1 cellular context compared by ENCODE assay signal in the genomic region with DNA sequence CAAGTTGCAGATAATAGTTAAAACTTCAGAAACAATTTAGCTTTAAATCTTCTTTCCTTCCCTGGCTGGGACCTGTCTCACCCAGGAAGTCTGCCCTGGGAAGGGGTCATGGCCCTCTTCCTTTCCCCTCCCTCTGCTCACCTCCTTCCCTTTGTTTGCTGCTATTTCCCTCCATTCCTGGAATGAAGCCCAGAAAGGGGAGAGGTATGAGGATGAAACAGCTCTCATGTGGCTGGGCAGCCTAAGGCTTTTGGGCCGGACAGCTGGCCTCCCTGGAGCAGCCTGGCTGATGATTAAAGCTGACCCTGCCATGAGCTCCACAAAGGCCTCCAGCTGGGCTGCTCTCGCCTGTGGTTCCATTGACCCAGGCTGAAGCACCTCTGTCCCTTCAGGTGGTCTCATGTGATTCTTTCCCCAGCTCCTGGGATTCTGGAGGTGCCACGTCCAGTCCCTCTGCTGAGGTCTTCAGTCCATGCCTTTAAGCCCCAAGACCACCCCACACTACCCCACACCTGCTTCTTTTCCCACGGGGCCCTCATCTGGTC.
TF ChIP-seq lines count a peak whose summit lies in the region.

No MANE protein-coding gene starts in this region.

TF ChIP-seq in HepG2, 621 proteins besides CTCF, POLR2A, EP300 and RAD21 (continued from another document and continues in another):
- TF ChIP-seq, protein P1, sequence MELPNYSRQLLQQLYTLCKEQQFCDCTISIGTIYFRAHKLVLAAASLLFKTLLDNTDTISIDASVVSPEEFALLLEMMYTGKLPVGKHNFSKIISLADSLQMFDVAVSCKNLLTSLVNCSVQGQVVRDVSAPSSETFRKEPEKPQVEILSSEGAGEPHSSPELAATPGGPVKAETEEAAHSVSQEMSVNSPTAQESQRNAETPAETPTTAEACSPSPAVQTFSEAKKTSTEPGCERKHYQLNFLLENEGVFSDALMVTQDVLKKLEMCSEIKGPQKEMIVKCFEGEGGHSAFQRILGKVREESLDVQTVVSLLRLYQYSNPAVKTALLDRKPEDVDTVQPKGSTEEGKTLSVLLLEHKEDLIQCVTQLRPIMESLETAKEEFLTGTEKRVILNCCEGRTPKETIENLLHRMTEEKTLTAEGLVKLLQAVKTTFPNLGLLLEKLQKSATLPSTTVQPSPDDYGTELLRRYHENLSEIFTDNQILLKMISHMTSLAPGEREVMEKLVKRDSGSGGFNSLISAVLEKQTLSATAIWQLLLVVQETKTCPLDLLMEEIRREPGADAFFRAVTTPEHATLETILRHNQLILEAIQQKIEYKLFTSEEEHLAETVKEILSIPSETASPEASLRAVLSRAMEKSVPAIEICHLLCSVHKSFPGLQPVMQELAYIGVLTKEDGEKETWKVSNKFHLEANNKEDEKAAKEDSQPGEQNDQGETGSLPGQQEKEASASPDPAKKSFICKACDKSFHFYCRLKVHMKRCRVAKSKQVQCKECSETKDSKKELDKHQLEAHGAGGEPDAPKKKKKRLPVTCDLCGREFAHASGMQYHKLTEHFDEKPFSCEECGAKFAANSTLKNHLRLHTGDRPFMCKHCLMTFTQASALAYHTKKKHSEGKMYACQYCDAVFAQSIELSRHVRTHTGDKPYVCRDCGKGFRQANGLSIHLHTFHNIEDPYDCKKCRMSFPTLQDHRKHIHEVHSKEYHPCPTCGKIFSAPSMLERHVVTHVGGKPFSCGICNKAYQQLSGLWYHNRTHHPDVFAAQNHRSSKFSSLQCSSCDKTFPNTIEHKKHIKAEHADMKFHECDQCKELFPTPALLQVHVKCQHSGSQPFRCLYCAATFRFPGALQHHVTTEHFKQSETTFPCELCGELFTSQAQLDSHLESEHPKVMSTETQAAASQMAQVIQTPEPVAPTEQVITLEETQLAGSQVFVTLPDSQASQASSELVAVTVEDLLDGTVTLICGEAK (IDR thresholded peaks at IDR 0.05), result no peak
- TF ChIP-seq, protein P1 (CRISPR knock-in tag; IDR thresholded peaks at IDR 0.05), result peak; percentile 71; the same call in 1 of the 2 replicates
- TF ChIP-seq, protein P2, sequence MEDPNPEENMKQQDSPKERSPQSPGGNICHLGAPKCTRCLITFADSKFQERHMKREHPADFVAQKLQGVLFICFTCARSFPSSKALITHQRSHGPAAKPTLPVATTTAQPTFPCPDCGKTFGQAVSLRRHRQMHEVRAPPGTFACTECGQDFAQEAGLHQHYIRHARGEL (CRISPR knock-in tag; IDR thresholded peaks at IDR 0.05), result peak; percentile 53; the same call in 1 of the 2 replicates
- TF ChIP-seq ZFP1 (CRISPR knock-in tag; IDR thresholded peaks at IDR 0.05) (no peak; the same call in 1 of the 2 replicates), PHF8 (CRISPR knock-in tag; IDR thresholded peaks at IDR 0.05) (0 out of 2 replicates have a peak, but pooled peaks have one; percentile 38), TFDP2 (CRISPR knock-in tag; IDR thresholded peaks at IDR 0.05) (peak; percentile 82), ZNF556 (CRISPR knock-in tag; IDR thresholded peaks at IDR 0.05; ENCODE audit: borderline replicate concordance) (peak; percentile 51; the same call in 1 of the 2 replicates), MIXL1 (CRISPR knock-in tag; IDR thresholded peaks at IDR 0.05) (peak; percentile 80), EZH2 (conservative IDR thresholded peaks at IDR 0.05; ENCODE audit: low read depth, low read length) (no peak), ZBTB7A (CRISPR knock-in tag; IDR thresholded peaks at IDR 0.05) (0 out of 2 replicates have a peak, but pooled peaks have one; percentile 30), PHB2 (IDR thresholded peaks at IDR 0.05; ENCODE audit: partially characterized antibody) (no peak), SSRP1 (CRISPR knock-in tag; IDR thresholded peaks at IDR 0.05) (peak; percentile 34; the same call in 1 of the 2 replicates), NR2C2 (CRISPR knock-in tag; IDR thresholded peaks at IDR 0.05; ENCODE audit: borderline replicate concordance) (peak; percentile 63; the same call in 1 of the 2 replicates), FOXA3 (CRISPR knock-in tag; IDR thresholded peaks at IDR 0.05) (peak; percentile 82), POGZ (CRISPR knock-in tag; IDR thresholded peaks at IDR 0.05) (peak; percentile 95), BRD4 (CRISPR knock-in tag; IDR thresholded peaks at IDR 0.05) (peak; percentile 95; the same call in 1 of the 2 replicates), CEBPB (IDR thresholded peaks at IDR 0.05; ENCODE audit: borderline replicate concordance, low read depth, low read length) (no peak), ESRRA (CRISPR knock-in tag; IDR thresholded peaks at IDR 0.05; ENCODE audit: low read depth) (peak; percentile 66), ZNF205 (CRISPR knock-in tag; IDR thresholded peaks at IDR 0.05) (peak; percentile 47; the same call in 1 of the 2 replicates), ZSCAN25 (CRISPR knock-in tag; IDR thresholded peaks at IDR 0.05) (peak; percentile 88), HOMEZ (CRISPR knock-in tag; IDR thresholded peaks at IDR 0.05; ENCODE audit: low read depth) (peak; percentile 79; the same call in 1 of the 2 replicates), SKIL (CRISPR knock-in tag; IDR thresholded peaks at IDR 0.05; ENCODE audit: borderline replicate concordance) (peak; percentile 88), GATAD2A (CRISPR knock-in tag; IDR thresholded peaks at IDR 0.05) (peak; percentile 95), HNF4A (CRISPR knock-in tag; IDR thresholded peaks at IDR 0.05) (peak; percentile 65), MYC (CRISPR knock-in tag; IDR thresholded peaks at IDR 0.05; ENCODE audit: borderline replicate concordance) (peak; percentile 63; the same call in 1 of the 2 replicates)
- TF ChIP-seq, protein P3, sequence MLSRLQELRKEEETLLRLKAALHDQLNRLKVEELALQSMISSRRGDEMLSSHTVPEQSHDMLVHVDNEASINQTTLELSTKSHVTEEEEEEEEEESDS (CRISPR knock-in tag; IDR thresholded peaks at IDR 0.05; ENCODE audit: borderline replicate concordance), result no peak
- TF ChIP-seq, protein P4, sequence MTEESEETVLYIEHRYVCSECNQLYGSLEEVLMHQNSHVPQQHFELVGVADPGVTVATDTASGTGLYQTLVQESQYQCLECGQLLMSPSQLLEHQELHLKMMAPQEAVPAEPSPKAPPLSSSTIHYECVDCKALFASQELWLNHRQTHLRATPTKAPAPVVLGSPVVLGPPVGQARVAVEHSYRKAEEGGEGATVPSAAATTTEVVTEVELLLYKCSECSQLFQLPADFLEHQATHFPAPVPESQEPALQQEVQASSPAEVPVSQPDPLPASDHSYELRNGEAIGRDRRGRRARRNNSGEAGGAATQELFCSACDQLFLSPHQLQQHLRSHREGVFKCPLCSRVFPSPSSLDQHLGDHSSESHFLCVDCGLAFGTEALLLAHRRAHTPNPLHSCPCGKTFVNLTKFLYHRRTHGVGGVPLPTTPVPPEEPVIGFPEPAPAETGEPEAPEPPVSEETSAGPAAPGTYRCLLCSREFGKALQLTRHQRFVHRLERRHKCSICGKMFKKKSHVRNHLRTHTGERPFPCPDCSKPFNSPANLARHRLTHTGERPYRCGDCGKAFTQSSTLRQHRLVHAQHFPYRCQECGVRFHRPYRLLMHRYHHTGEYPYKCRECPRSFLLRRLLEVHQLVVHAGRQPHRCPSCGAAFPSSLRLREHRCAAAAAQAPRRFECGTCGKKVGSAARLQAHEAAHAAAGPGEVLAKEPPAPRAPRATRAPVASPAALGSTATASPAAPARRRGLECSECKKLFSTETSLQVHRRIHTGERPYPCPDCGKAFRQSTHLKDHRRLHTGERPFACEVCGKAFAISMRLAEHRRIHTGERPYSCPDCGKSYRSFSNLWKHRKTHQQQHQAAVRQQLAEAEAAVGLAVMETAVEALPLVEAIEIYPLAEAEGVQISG (CRISPR knock-in tag; IDR thresholded peaks at IDR 0.05), result peak; percentile 64
- TF ChIP-seq, protein P5, sequence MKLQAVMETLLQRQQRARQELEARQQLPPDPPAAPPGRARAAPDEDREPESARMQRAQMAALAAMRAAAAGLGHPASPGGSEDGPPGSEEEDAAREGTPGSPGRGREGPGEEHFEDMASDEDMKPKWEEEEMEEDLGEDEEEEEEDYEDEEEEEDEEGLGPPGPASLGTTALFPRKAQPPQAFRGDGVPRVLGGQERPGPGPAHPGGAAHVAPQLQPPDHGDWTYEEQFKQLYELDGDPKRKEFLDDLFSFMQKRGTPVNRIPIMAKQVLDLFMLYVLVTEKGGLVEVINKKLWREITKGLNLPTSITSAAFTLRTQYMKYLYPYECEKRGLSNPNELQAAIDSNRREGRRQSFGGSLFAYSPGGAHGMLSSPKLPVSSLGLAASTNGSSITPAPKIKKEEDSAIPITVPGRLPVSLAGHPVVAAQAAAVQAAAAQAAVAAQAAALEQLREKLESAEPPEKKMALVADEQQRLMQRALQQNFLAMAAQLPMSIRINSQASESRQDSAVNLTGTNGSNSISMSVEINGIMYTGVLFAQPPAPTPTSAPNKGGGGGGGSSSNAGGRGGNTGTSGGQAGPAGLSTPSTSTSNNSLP (IDR thresholded peaks at IDR 0.05; ENCODE audit: low read depth, low read length), result peak; percentile 45; the same call in 1 of the 2 replicates
- TF ChIP-seq, protein P6, sequence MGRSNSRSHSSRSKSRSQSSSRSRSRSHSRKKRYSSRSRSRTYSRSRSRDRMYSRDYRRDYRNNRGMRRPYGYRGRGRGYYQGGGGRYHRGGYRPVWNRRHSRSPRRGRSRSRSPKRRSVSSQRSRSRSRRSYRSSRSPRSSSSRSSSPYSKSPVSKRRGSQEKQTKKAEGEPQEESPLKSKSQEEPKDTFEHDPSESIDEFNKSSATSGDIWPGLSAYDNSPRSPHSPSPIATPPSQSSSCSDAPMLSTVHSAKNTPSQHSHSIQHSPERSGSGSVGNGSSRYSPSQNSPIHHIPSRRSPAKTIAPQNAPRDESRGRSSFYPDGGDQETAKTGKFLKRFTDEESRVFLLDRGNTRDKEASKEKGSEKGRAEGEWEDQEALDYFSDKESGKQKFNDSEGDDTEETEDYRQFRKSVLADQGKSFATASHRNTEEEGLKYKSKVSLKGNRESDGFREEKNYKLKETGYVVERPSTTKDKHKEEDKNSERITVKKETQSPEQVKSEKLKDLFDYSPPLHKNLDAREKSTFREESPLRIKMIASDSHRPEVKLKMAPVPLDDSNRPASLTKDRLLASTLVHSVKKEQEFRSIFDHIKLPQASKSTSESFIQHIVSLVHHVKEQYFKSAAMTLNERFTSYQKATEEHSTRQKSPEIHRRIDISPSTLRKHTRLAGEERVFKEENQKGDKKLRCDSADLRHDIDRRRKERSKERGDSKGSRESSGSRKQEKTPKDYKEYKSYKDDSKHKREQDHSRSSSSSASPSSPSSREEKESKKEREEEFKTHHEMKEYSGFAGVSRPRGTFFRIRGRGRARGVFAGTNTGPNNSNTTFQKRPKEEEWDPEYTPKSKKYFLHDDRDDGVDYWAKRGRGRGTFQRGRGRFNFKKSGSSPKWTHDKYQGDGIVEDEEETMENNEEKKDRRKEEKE (IDR thresholded peaks at IDR 0.05), result no peak
